Comparison of ENCODE assay signal across 12 cellular contexts in genomic region chr3:132645058-132645457, GRCh38. TPM values are rescaled to one million over a fixed set of nuclear protein-coding genes. Genes with fewer than 3 reads are reported as not detected.
DNase-seq lines count a peak whose midpoint lies in the region; ATAC-seq, FAIRE-seq and TF ChIP-seq lines count a peak whose summit lies in the region.
"Had no signal": no experiment of that assay in that cellular context is flagged by ENCODE, and none has a peak within 500 bp of the region (broad histone marks: within the 10 kb centered on the region; RNA-seq: fewer than 3 reads in every experiment).

No MANE protein-coding gene starts in this region.

- H3K9me3 Mint-ChIP-seq in GM23338 = no peaks in the 10 kb centered on the region
- H3K9me3 Mint-ChIP-seq: CD4-positive, CD25-positive, alpha-beta regulatory T cell had no signal

- no peak for TF ChIP-seq POLR2A in K562 (conservative IDR thresholded peaks at IDR 0.05)
- TF ChIP-seq POLR2A in gastroesophageal sphincter (IDR thresholded peaks at IDR 0.05) = no peak
- no peak for TF ChIP-seq POLR2A in H54 (IDR thresholded peaks at IDR 0.05; ENCODE audit: low read depth, low read length)

- peak; percentile 86 for DNase-seq in DMS53 (lab: John Stamatoyannopoulos, UW)
- DNase-seq in GM23338 (ENCODE audit: low spot score) = no peak
- DNase-seq in K562 (ENCODE audit: extremely low read depth in 1 of 4, low spot score in 3 of 4) = peak in 1 of 4 experiments; percentile 8
- peak; percentile 29 for DNase-seq in kidney tubule cell (ENCODE audit: low spot score)
- no peak for DNase-seq in Right ventricle myocardium inferior (ENCODE audit: missing footprints)
- DNase-seq in H54 (ENCODE audit: insufficient read length, low spot score) = no peak
- DNase-seq in NCI-H2107 treated with DMSO at 0.1 percent for 48 hours (lab: John Stamatoyannopoulos, UW; ENCODE audit: unreplicated experiment) = no peak
- DNase-seq: ACHN; CD4-positive, CD25-positive, alpha-beta regulatory T cell; NCI-H1694 treated with DMSO at 0.1 percent for 48 hours; NCI-H446 had no signal

- BruUV-seq in K562 (replicated peaks; lab: Mats Ljungman, UMichigan) = no TSS peak

- H3K4me2 ChIP-seq in GM23338 (no peak overlapping the region), K562 (ENCODE audit: insufficient read depth, low read length) (no peak overlapping the region)

- intact Hi-C loops in K562 (cut with micrococcal nuclease) = loop anchor here (10.0 kb wide), 1 partner anchor 390 kb away; no protein-coding TSS in a partner anchor
- intact Hi-C loops in Right ventricle myocardium inferior (cut with DNase I) = no loop called here

- no peaks in the 10 kb centered on the region for H3K9me3 ChIP-seq in K562 (replicated peaks; ENCODE audit: control insufficient read depth, insufficient read depth, low read depth, low read length)
- no peaks in the 10 kb centered on the region for H3K9me3 ChIP-seq in gastroesophageal sphincter

- TF ChIP-seq EP300 in K562 (IDR thresholded peaks at IDR 0.05; ENCODE audit: low read length) (no peak), gastroesophageal sphincter (IDR thresholded peaks at IDR 0.05) (no peak)

- no peak for TF ChIP-seq RAD21 in K562 (CRISPR knock-in tag; conservative IDR thresholded peaks at IDR 0.05 in 1 of 2, IDR thresholded peaks at IDR 0.05 in 1 of 2)

- peaks cover 2% of the 10 kb centered on the region for H3K27me3 Mint-ChIP-seq in GM23338 (ENCODE audit: insufficient read depth, low read depth, poor library complexity)
- H3K27me3 Mint-ChIP-seq: CD4-positive, CD25-positive, alpha-beta regulatory T cell had no signal

- TF ChIP-seq CTCF in GM23338 (conservative IDR thresholded peaks at IDR 0.05; ENCODE audit: low read depth in 2 of 2) (no peak), K562 (IDR thresholded peaks at IDR 0.05 in 2 of 3, conservative IDR thresholded peaks at IDR 0.05 in 1 of 3; ENCODE audit: insufficient read depth in 2 of 3, low read depth in 1 of 3, low read length in 3 of 3) (no peak), gastroesophageal sphincter (IDR thresholded peaks at IDR 0.05) (no peak)

- H2AFZ ChIP-seq in GM23338 = no peak overlapping the region
- no peak overlapping the region for H2AFZ ChIP-seq in K562 (ENCODE audit: low read depth, low read length)

- H3K27ac ChIP-seq in GM23338 (ENCODE audit: low read depth) = no peak overlapping the region
- no peak overlapping the region for H3K27ac ChIP-seq in K562 (ENCODE audit: extremely low read depth, low read depth, low read length)
- H3K27ac ChIP-seq in gastroesophageal sphincter = no peak overlapping the region

- no peak overlapping the region for H3K9ac ChIP-seq in K562 (ENCODE audit: insufficient read depth in 1 of 2, low read depth in 2 of 2, low read length in 2 of 2)

- POLR2A ChIA-PET in K562 (lab: Yijun Ruan, JAX) = interaction anchor here (1.4 kb wide), 1 partner anchor 14 kb away, joined by 3 read pairs; the partner anchor contains the start of gene ACAD11

- H3K4me1 ChIP-seq in GM23338 (ENCODE audit: insufficient read depth) = no peaks in the 10 kb centered on the region
- H3K4me1 ChIP-seq in K562 (replicated peaks in 1 of 2; ENCODE audit: control insufficient read depth in 2 of 2, insufficient read depth in 2 of 2, low read length in 2 of 2) = no peaks in the 10 kb centered on the region
- no peaks in the 10 kb centered on the region for H3K4me1 ChIP-seq in gastroesophageal sphincter

- no peaks in the 10 kb centered on the region for H3K9me2 ChIP-seq in GM23338 (ENCODE audit: insufficient read depth)

- H3K79me2 ChIP-seq in GM23338 (replicated peaks; ENCODE audit: insufficient read depth) (no peaks in the 10 kb centered on the region), K562 (ENCODE audit: control insufficient read depth, insufficient read depth, low read length) (no peaks in the 10 kb centered on the region)

- in situ Hi-C loops in K562 (cut with MboI) = no loop called here

- peak overlapping the region; percentile 38; the same call in 1 of the 2 replicates for H3K27ac Mint-ChIP-seq in GM23338

- H3K9me1 ChIP-seq in K562 (ENCODE audit: control insufficient read depth, insufficient read depth, low read length) = no peaks in the 10 kb centered on the region

- ATAC-seq in GM23338 = no peak
- no peak for ATAC-seq in K562
- ATAC-seq in gastroesophageal sphincter = no peak
- ATAC-seq in Right ventricle myocardium inferior = no peak

- CTCF ChIA-PET in K562 (lab: Yijun Ruan, JAX; ENCODE audit: low intra/inter-chr PET ratio) = no interaction called here

- FAIRE-seq in K562 (lab: Jason Lieb, UNC) = no peak
- FAIRE-seq in H54 (lab: Jason Lieb, UNC) = no peak

- no peak overlapping the region for H3K4me3 ChIP-seq in GM23338
- no peak overlapping the region for H3K4me3 ChIP-seq in K562
- H3K4me3 ChIP-seq in gastroesophageal sphincter = no peak overlapping the region

- H4K20me1 ChIP-seq in GM23338 (replicated peaks; ENCODE audit: insufficient read depth) (no peaks in the 10 kb centered on the region), K562 (replicated peaks; ENCODE audit: control insufficient read depth, insufficient read depth, low read length) (0 out of 2 replicates have a peak, but pooled peaks cover 3% of the 10 kb centered on the region)

- H3K4me3 Mint-ChIP-seq in GM23338 = no peak overlapping the region
- H3K4me3 Mint-ChIP-seq: CD4-positive, CD25-positive, alpha-beta regulatory T cell had no signal

- H3K36me3 ChIP-seq in GM23338 (ENCODE audit: insufficient read depth) (no peaks in the 10 kb centered on the region), K562 (ENCODE audit: control insufficient read depth, insufficient read depth, low read length) (no peaks in the 10 kb centered on the region), gastroesophageal sphincter (peaks cover 0 to 26% of the 10 kb centered on the region in 2 donors)

- H3K4me1 Mint-ChIP-seq in GM23338 = no peaks in the 10 kb centered on the region

- H3K27me3 ChIP-seq in GM23338 (ENCODE audit: insufficient read depth) (no peaks in the 10 kb centered on the region), K562 (ENCODE audit: control insufficient read depth in 2 of 2, insufficient read depth in 2 of 2, low read length in 2 of 2) (no peaks in the 10 kb centered on the region), gastroesophageal sphincter (no peaks in the 10 kb centered on the region)

- no peaks in the 10 kb centered on the region for H3F3A ChIP-seq in GM23338 (replicated peaks; ENCODE audit: low read depth)

- no peaks in the 10 kb centered on the region for H3K36me3 Mint-ChIP-seq in GM23338 (ENCODE audit: low read depth)

- WGBS in K562 (ENCODE audit: insufficient coverage, low coverage, missing lambda C conversion rate) = 17% methylated on average over 1 of the region's 1 CpG
- 75 to 100% methylated on average over 1 of the region's 1 CpG for WGBS in gastroesophageal sphincter (ENCODE audit: low coverage in 1 of 2), 2 donors

RNA-seq across cellular contexts. Expression of gene ACAD11, which starts 14.6 kb away (rescaled TPM):
- total RNA-seq in GM23338 (2014; rRNA removed; shearing (Covaris generic)) = 10.8 and 17.1 TPM in 2 replicates
- polyA plus RNA-seq in GM23338 (2016; fragmentation: Nextera tagmentation; extraction: Ambion mirVana) (8.8 and 11.4 TPM in 2 replicates), K562 (2011; rRNA removed) (8.4 and 8.7 TPM in 2 replicates), K562 (2014; fragmentation: Illumina TruSeq; extraction: Trizol) (3.6 and 5.0 TPM in 2 replicates), K562 (2014; fragmentation: Nextera tagmentation; extraction: Ambion mirVana) (1 to 10 TPM; 1.3 to 2.1 TPM), K562 (2014; rRNA removed) (6.3 and 7.4 TPM in 2 replicates)
- total RNA-seq in K562 (2011; cell fraction: chromatin; rRNA removed; ENCODE audit: low replicate concordance) = 18.5 and 26.7 TPM in 2 replicates
- total RNA-seq in K562 (2011; cell fraction: nucleolus; rRNA removed) = 9.3 and 9.8 TPM in 2 replicates
- total RNA-seq in K562 (2011; cell fraction: nucleoplasm; rRNA removed) = 11.5 and 14.9 TPM in 2 replicates
- total RNA-seq in K562 (2014; rRNA removed) (4.0 and 6.0 TPM in 2 replicates), K562 (2014; rRNA removed; fragmentation: Illumina TruSeq; extraction: Trizol) (3.5 and 4.2 TPM in 2 replicates), K562 (2015; rRNA removed; fragmentation: Illumina TruSeq; extraction: Trizol) (3.8 and 4.3 TPM in 2 replicates), K562 (2021) (3.4 and 3.7 TPM in 2 replicates), gastroesophageal sphincter (10 to 100 TPM in 3 of 4 donors, 1 to 10 TPM in 1; 9.7 to 44.2 (median 21.1) TPM), Right ventricle myocardium inferior (14.5 TPM)
- 1.3 and 2.6 TPM in 2 replicates for polyA plus RNA-seq in K562 (2011; cell fraction: cytosol; rRNA removed)
- 17.3 and 20.0 TPM in 2 replicates for polyA plus RNA-seq in K562 (2011; cell fraction: nucleus; rRNA removed)
- 3.3 and 7.8 TPM in 2 replicates for polyA plus RNA-seq in K562 (2012)
- polyA minus RNA-seq in K562 (2011; rRNA and poly(A)+ RNA removed) = 8.2 and 15.5 TPM in 2 replicates
- 1.7 and 2.0 TPM in 2 replicates for polyA minus RNA-seq in K562 (2011; cell fraction: cytosol; rRNA and poly(A)+ RNA removed)
- 13.1 and 17.4 TPM in 2 replicates for polyA minus RNA-seq in K562 (2011; cell fraction: nucleus; rRNA and poly(A)+ RNA removed)

RNA-seq across cellular contexts. Expression of gene UBA5, which starts 15.1 kb away (rescaled TPM):
- total RNA-seq in GM23338 (2014; rRNA removed; shearing (Covaris generic)) = 51.5 and 52.2 TPM in 2 replicates
- polyA plus RNA-seq in GM23338 (2016; fragmentation: Nextera tagmentation; extraction: Ambion mirVana) (17.9 and 22.8 TPM in 2 replicates), K562 (2011; rRNA removed) (41.4 and 53.9 TPM in 2 replicates), K562 (2014; fragmentation: Illumina TruSeq; extraction: Trizol) (28.0 and 29.4 TPM in 2 replicates), K562 (2014; fragmentation: Nextera tagmentation; extraction: Ambion mirVana) (1 to 10 TPM; 8.1 TPM), K562 (2014; rRNA removed) (60.5 and 78.6 TPM in 2 replicates)
- total RNA-seq in K562 (2011; cell fraction: chromatin; rRNA removed; ENCODE audit: low replicate concordance) = 21.8 and 67.7 TPM in 2 replicates
- total RNA-seq in K562 (2011; cell fraction: nucleolus; rRNA removed) = 11.7 and 16.6 TPM in 2 replicates
- 29.8 and 40.5 TPM in 2 replicates for total RNA-seq in K562 (2011; cell fraction: nucleoplasm; rRNA removed)
- total RNA-seq in K562 (2014; rRNA removed) (71.1 and 81.2 TPM in 2 replicates), K562 (2014; rRNA removed; fragmentation: Illumina TruSeq; extraction: Trizol) (27.6 and 32.8 TPM in 2 replicates), K562 (2015; rRNA removed; fragmentation: Illumina TruSeq; extraction: Trizol) (28.9 and 29.1 TPM in 2 replicates), K562 (2021) (32.1 and 36.6 TPM in 2 replicates), gastroesophageal sphincter (10 to 100 TPM; 24.5 to 48.2 (median 35.6) TPM), Right ventricle myocardium inferior (36.0 TPM)
- polyA plus RNA-seq in K562 (2011; cell fraction: cytosol; rRNA removed) = 14.2 and 20.0 TPM in 2 replicates
- polyA plus RNA-seq in K562 (2011; cell fraction: nucleus; rRNA removed) = 37.1 and 41.1 TPM in 2 replicates
- 36.1 and 37.5 TPM in 2 replicates for polyA plus RNA-seq in K562 (2012)
- 38.3 and 44.4 TPM in 2 replicates for polyA minus RNA-seq in K562 (2011; rRNA and poly(A)+ RNA removed)
- polyA minus RNA-seq in K562 (2011; cell fraction: cytosol; rRNA and poly(A)+ RNA removed) = 35.2 and 35.5 TPM in 2 replicates
- 60.2 and 81.1 TPM in 2 replicates for polyA minus RNA-seq in K562 (2011; cell fraction: nucleus; rRNA and poly(A)+ RNA removed)

RNA-seq across cellular contexts. Expression of gene ACKR4, which starts 48.0 kb away (rescaled TPM):
- not detected in 2 replicates for total RNA-seq in GM23338 (2014; rRNA removed; shearing (Covaris generic))
- polyA plus RNA-seq in GM23338 (2016; fragmentation: Nextera tagmentation; extraction: Ambion mirVana) = 0.26 TPM in 1 of 2 replicates, not detected in the other
- total RNA-seq in K562 (2011; cell fraction: chromatin; rRNA removed; ENCODE audit: low replicate concordance) = not detected in 2 replicates
- total RNA-seq in K562 (2011; cell fraction: nucleolus; rRNA removed) = not detected in 2 replicates
- not detected in 2 replicates for total RNA-seq in K562 (2011; cell fraction: nucleoplasm; rRNA removed)
- total RNA-seq in K562 (2014; rRNA removed) = not detected in 2 replicates
- total RNA-seq in K562 (2014; rRNA removed; fragmentation: Illumina TruSeq; extraction: Trizol) = not detected in 2 replicates
- total RNA-seq in K562 (2015; rRNA removed; fragmentation: Illumina TruSeq; extraction: Trizol) = not detected in 2 replicates
- total RNA-seq in K562 (2021) = not detected in 2 replicates
- polyA plus RNA-seq in K562 (2011; rRNA removed) = 0.04 TPM in 1 of 2 replicates, not detected in the other
- not detected in 2 replicates for polyA plus RNA-seq in K562 (2011; cell fraction: cytosol; rRNA removed)
- polyA plus RNA-seq in K562 (2011; cell fraction: nucleus; rRNA removed) = 0.06 TPM in 1 of 2 replicates, not detected in the other
- 0.10 and 0.36 TPM in 2 replicates for polyA plus RNA-seq in K562 (2012)
- polyA plus RNA-seq in K562 (2014; fragmentation: Illumina TruSeq; extraction: Trizol) = not detected in 2 replicates
- polyA plus RNA-seq in K562 (2014; fragmentation: Nextera tagmentation; extraction: Ambion mirVana) = under 1 TPM in 1 of 2 experiments, not detected in 1; 0.06 TPM
- polyA plus RNA-seq in K562 (2014; rRNA removed) = not detected in 2 replicates
- not detected in 2 replicates for polyA minus RNA-seq in K562 (2011; rRNA and poly(A)+ RNA removed)
- not detected in 2 replicates for polyA minus RNA-seq in K562 (2011; cell fraction: cytosol; rRNA and poly(A)+ RNA removed)
- polyA minus RNA-seq in K562 (2011; cell fraction: nucleus; rRNA and poly(A)+ RNA removed) = not detected in 2 replicates
- total RNA-seq in gastroesophageal sphincter = 1 to 10 TPM in 1 of 4 donors, under 1 TPM in 1, not detected in 2; 0.81 to 3.2 TPM
- total RNA-seq in Right ventricle myocardium inferior = 2.8 TPM

Comparison
In these comparisons a context has a peak if more than half of its experiments do, and no peak if none do; other contexts are left out.
1. DNase-seq: peak in DMS53 (single experiment) and kidney tubule cell (single experiment); none in GM23338 (single experiment), Right ventricle myocardium inferior (single experiment), H54 (single experiment) and NCI-H2107 treated with DMSO at 0.1 percent for 48 hours (single experiment).